ENCODE assay signal across 18 cellular contexts in the genomic region with DNA sequence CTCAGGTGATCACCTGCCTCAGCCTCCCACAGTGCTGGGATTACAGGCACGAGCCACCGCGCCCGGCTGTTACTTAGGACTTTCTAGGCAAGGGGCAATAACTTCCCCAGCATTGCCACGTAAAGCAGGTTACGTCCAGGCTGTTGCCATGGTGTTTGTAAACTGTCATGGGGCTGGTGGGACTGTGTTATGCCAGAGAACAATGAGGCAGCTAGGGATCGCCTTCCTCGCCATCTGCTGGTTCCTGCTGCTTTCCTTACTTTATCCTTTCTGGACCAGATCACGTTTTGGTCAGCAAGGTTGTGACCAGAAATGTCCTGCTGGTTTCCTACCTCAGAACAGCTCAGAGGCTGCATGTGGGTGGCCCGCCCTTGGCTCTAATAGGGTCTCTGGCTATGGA.
"Had no signal": no experiment of that assay in that cellular context is flagged by ENCODE, and none has a peak within 500 bp of the region (broad histone marks: within the 10 kb centered on the region; RNA-seq: fewer than 3 reads in every experiment).

No MANE protein-coding gene starts in this region.

- H3K27ac ChIP-seq: cardiac muscle cell, foreskin keratinocyte, upper lobe of right lung, WERI-Rb-1 had no signal

- H3K4me1 ChIP-seq: foreskin keratinocyte, upper lobe of right lung had no signal

- H3K36me3 ChIP-seq: cardiac muscle cell, upper lobe of right lung, WERI-Rb-1 had no signal

- H3K4me3 ChIP-seq: cardiac muscle cell, dorsolateral prefrontal cortex, upper lobe of right lung had no signal

- H3K4me3 Mint-ChIP-seq: activated naive CD8-positive, alpha-beta T cell; nephron had no signal

- H3K4me1 Mint-ChIP-seq: nephron had no signal

- DNase-seq: activated CD4-positive, alpha-beta T cell treated with anti-CD3 and anti-CD28 coated beads for 1 hour; activated CD8-positive, alpha-beta memory T cell treated with anti-CD3 and anti-CD28 coated beads for 24 hours; activated CD8-positive, alpha-beta memory T cell treated with anti-CD3 and anti-CD28 coated beads, Interleukin-2, amount 50 U/mL, for 48 hours; activated gamma-delta T cell; activated T-cell treated with anti-CD3 and anti-CD28 coated beads, Interleukin-2, amount 50 U/mL, for 48 hours; foreskin keratinocyte; hypothalamus; midbrain; nucleus accumbens; stimulated activated CD8-positive, alpha-beta memory T cell treated with anti-CD3 and anti-CD28 coated beads, Interleukin-4, amount 100 ng/mL, for 48 hours; stimulated activated naive CD4-positive, alpha-beta T cell; upper lobe of right lung; WERI-Rb-1 had no signal

- H3K27ac Mint-ChIP-seq: activated naive CD8-positive, alpha-beta T cell; nephron had no signal

- ATAC-seq: foreskin keratinocyte, left lobe of liver, upper lobe of right lung had no signal
